In the genomic region with DNA sequence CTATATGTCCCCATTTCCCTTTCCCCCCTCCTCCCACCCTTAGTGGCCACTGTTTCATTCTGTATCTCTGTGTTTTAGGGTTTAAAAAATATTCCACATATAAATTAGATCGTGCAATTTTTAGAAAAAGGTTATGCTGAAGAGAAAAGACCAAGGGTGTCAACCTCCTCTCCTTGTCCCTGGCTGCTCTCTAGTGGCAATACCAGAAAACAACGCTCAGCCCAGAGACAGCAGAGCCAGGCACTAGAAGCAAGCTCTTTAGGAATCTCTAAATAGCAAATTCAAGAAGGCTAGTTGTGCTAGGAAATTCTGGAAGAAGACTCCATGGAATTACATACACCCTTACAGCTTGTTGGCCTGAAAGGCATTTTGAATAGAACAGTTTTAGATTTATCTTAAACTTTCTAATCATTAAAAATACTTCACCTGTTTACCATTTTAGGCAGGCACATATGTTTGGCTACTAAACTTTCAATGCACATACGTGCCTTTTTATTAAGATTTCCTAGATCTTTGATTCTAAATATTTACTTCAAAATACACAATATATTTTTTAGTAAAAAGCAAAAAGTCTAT, we compare ENCODE assay signal across 1 cellular context.
TF ChIP-seq lines count a peak whose summit lies in the region.

No MANE protein-coding gene starts in this region.

TF ChIP-seq in H1, 55 proteins besides CTCF, POLR2A, EP300 and RAD21 (continued from another document):
- TF ChIP-seq, protein P1, sequence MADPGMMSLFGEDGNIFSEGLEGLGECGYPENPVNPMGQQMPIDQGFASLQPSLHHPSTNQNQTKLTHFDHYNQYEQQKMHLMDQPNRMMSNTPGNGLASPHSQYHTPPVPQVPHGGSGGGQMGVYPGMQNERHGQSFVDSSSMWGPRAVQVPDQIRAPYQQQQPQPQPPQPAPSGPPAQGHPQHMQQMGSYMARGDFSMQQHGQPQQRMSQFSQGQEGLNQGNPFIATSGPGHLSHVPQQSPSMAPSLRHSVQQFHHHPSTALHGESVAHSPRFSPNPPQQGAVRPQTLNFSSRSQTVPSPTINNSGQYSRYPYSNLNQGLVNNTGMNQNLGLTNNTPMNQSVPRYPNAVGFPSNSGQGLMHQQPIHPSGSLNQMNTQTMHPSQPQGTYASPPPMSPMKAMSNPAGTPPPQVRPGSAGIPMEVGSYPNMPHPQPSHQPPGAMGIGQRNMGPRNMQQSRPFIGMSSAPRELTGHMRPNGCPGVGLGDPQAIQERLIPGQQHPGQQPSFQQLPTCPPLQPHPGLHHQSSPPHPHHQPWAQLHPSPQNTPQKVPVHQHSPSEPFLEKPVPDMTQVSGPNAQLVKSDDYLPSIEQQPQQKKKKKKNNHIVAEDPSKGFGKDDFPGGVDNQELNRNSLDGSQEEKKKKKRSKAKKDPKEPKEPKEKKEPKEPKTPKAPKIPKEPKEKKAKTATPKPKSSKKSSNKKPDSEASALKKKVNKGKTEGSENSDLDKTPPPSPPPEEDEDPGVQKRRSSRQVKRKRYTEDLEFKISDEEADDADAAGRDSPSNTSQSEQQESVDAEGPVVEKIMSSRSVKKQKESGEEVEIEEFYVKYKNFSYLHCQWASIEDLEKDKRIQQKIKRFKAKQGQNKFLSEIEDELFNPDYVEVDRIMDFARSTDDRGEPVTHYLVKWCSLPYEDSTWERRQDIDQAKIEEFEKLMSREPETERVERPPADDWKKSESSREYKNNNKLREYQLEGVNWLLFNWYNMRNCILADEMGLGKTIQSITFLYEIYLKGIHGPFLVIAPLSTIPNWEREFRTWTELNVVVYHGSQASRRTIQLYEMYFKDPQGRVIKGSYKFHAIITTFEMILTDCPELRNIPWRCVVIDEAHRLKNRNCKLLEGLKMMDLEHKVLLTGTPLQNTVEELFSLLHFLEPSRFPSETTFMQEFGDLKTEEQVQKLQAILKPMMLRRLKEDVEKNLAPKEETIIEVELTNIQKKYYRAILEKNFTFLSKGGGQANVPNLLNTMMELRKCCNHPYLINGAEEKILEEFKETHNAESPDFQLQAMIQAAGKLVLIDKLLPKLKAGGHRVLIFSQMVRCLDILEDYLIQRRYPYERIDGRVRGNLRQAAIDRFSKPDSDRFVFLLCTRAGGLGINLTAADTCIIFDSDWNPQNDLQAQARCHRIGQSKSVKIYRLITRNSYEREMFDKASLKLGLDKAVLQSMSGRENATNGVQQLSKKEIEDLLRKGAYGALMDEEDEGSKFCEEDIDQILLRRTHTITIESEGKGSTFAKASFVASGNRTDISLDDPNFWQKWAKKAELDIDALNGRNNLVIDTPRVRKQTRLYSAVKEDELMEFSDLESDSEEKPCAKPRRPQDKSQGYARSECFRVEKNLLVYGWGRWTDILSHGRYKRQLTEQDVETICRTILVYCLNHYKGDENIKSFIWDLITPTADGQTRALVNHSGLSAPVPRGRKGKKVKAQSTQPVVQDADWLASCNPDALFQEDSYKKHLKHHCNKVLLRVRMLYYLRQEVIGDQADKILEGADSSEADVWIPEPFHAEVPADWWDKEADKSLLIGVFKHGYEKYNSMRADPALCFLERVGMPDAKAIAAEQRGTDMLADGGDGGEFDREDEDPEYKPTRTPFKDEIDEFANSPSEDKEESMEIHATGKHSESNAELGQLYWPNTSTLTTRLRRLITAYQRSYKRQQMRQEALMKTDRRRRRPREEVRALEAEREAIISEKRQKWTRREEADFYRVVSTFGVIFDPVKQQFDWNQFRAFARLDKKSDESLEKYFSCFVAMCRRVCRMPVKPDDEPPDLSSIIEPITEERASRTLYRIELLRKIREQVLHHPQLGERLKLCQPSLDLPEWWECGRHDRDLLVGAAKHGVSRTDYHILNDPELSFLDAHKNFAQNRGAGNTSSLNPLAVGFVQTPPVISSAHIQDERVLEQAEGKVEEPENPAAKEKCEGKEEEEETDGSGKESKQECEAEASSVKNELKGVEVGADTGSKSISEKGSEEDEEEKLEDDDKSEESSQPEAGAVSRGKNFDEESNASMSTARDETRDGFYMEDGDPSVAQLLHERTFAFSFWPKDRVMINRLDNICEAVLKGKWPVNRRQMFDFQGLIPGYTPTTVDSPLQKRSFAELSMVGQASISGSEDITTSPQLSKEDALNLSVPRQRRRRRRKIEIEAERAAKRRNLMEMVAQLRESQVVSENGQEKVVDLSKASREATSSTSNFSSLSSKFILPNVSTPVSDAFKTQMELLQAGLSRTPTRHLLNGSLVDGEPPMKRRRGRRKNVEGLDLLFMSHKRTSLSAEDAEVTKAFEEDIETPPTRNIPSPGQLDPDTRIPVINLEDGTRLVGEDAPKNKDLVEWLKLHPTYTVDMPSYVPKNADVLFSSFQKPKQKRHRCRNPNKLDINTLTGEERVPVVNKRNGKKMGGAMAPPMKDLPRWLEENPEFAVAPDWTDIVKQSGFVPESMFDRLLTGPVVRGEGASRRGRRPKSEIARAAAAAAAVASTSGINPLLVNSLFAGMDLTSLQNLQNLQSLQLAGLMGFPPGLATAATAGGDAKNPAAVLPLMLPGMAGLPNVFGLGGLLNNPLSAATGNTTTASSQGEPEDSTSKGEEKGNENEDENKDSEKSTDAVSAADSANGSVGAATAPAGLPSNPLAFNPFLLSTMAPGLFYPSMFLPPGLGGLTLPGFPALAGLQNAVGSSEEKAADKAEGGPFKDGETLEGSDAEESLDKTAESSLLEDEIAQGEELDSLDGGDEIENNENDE (IDR thresholded peaks at IDR 0.05; ENCODE audit: insufficient replicate concordance, low read length): no peak
- no peak for TF ChIP-seq SP1 (IDR thresholded peaks at IDR 0.05; ENCODE audit: low read depth, low read length)
- TF ChIP-seq RFX5 (IDR thresholded peaks at IDR 0.05; ENCODE audit: borderline replicate concordance, low read depth, low read length): no peak
- TF ChIP-seq CHD1 (IDR thresholded peaks at IDR 0.05; ENCODE audit: low read depth, low read length): no peak
- no peak for TF ChIP-seq SP4 (IDR thresholded peaks at IDR 0.05; ENCODE audit: low read length)
